Comparison of ENCODE assay signal across 15 cellular contexts in genomic region chr10:78263521-78263988, GRCh38.
DNase-seq lines count a peak whose midpoint lies in the region; ATAC-seq, FAIRE-seq and TF ChIP-seq lines count a peak whose summit lies in the region.
"Had no signal": no experiment of that assay in that cellular context is flagged by ENCODE, and none has a peak within 500 bp of the region (broad histone marks: within the 10 kb centered on the region; RNA-seq: fewer than 3 reads in every experiment).

No MANE protein-coding gene starts in this region.

- TF ChIP-seq POLR2A in IMR-90 (IDR thresholded peaks at IDR 0.05; ENCODE audit: low read depth, low read length) (no peak), GM12892 (IDR thresholded peaks at IDR 0.05; ENCODE audit: low read depth, low read length) (no peak)

- H3K56ac ChIP-seq in IMR-90 (ENCODE audit: extremely low read depth, insufficient read depth, low read length) = peak overlapping the region; percentile 43; the same call in 1 of the 2 replicates

- peak overlapping the region; percentile 84 for H2BK20ac ChIP-seq in IMR-90 (ENCODE audit: low read depth, low read length)

- H3K4me1 ChIP-seq in IMR-90 (ENCODE audit: control insufficient read depth, insufficient read depth, low read length) = peaks cover 31% of the 10 kb centered on the region
- H3K4me1 ChIP-seq: SJCRH30 had no signal

- H4K8ac ChIP-seq in IMR-90 (ENCODE audit: low read depth in 2 of 2, low read length in 2 of 2) = peak overlapping the region; percentile 63 to 90

- TF ChIP-seq EP300 in neural cell (conservative IDR thresholded peaks at IDR 0.05; ENCODE audit: poor library complexity, severe bottlenecking) = no peak

- H3K14ac ChIP-seq in IMR-90 (replicated peaks; ENCODE audit: low read depth, low read length) = peak overlapping the region; percentile 90

- no peak for TF ChIP-seq RAD21 in IMR-90 (IDR thresholded peaks at IDR 0.05; ENCODE audit: low read length)
- no peak for TF ChIP-seq RAD21 in neural cell (conservative IDR thresholded peaks at IDR 0.05)

- H3K18ac ChIP-seq in IMR-90 (ENCODE audit: low read depth, low read length) = peak overlapping the region; percentile 63; the same call in 1 of the 2 replicates

- peak overlapping the region; percentile 89; the same call in 2 of the 3 replicates for H2BK15ac ChIP-seq in IMR-90 (ENCODE audit: low read depth, low read length)

- FAIRE-seq in GM12892 (lab: Jason Lieb, UNC) = no peak

- H2BK5ac ChIP-seq in IMR-90 (ENCODE audit: low read depth, low read length, poor library complexity, severe bottlenecking) = peak overlapping the region; percentile 91

- no peaks in the 10 kb centered on the region for H3F3A ChIP-seq in neural cell (ENCODE audit: insufficient read depth, low read length, poor library complexity, severe bottlenecking)

- H3K79me1 ChIP-seq in IMR-90 (ENCODE audit: low read depth in 1 of 2, low read length in 2 of 2) = peaks cover 0 to 17% of the 10 kb centered on the region in 2 experiments; a peak in 1 of 4 replicates

- no peaks in the 10 kb centered on the region for H3K36me3 Mint-ChIP-seq in immature natural killer cell

- BruUV-seq in IMR-90 (replicated peaks; lab: Mats Ljungman, UMichigan) = no TSS peak

- H3K36me3 ChIP-seq in IMR-90 (ENCODE audit: control insufficient read depth, insufficient read depth, low read length) (no peaks in the 10 kb centered on the region), neural cell (ENCODE audit: insufficient read depth, low read length) (no peaks in the 10 kb centered on the region)
- H3K36me3 ChIP-seq: BLaER1 treated with 17β-estradiol and CSF1 and Interleukin-3, amounts not matched to agents 10 nM and 100 nM; SJCRH30 had no signal

- H2BK120ac ChIP-seq in IMR-90 (ENCODE audit: low read depth, low read length) = peak overlapping the region; percentile 98

- H2AK9ac ChIP-seq in IMR-90 (replicated peaks; ENCODE audit: low read depth, low read length, poor library complexity) = peak overlapping the region; percentile 81

- peaks cover 5% of the 10 kb centered on the region; the same call in 1 of the 2 replicates for H3K9me3 ChIP-seq in AG04450 (ENCODE audit: control insufficient read depth, insufficient read depth, low read length)
- peaks cover 3% of the 10 kb centered on the region for H3K9me3 ChIP-seq in IMR-90 (ENCODE audit: control insufficient read depth, insufficient read depth, low read length)
- no peaks in the 10 kb centered on the region for H3K9me3 ChIP-seq in neural cell (ENCODE audit: low read length)
- H3K9me3 ChIP-seq: SJCRH30 had no signal

- peak overlapping the region; percentile 85; the same call in 1 of the 2 replicates for H3K23ac ChIP-seq in IMR-90 (ENCODE audit: low read depth, low read length)

- H4K91ac ChIP-seq in IMR-90 (ENCODE audit: insufficient read depth, low read depth, low read length) = peak overlapping the region; percentile 97

- peak overlapping the region; percentile 31 for H3K27ac ChIP-seq in AG04450 (ENCODE audit: low read depth, low read length)
- peak overlapping the region; percentile 50; the same call in 1 of the 2 replicates for H3K27ac ChIP-seq in IMR-90 (ENCODE audit: insufficient read depth, low read length)
- peak overlapping the region; percentile 77 for H3K27ac ChIP-seq in neural cell (ENCODE audit: low read length)
- H3K27ac ChIP-seq: BLaER1 treated with 17β-estradiol and CSF1 and Interleukin-3, amounts not matched to agents 10 nM and 100 nM; SJCRH30 had no signal

- H3K27me3 ChIP-seq in AG04450 (ENCODE audit: control insufficient read depth, insufficient read depth, low read length) = no peaks in the 10 kb centered on the region
- no peaks in the 10 kb centered on the region for H3K27me3 ChIP-seq in IMR-90 (ENCODE audit: control insufficient read depth, insufficient read depth, low read length)
- H3K27me3 ChIP-seq in neural cell (ENCODE audit: insufficient read depth, low read depth, low read length) = no peaks in the 10 kb centered on the region
- H3K27me3 ChIP-seq: BLaER1 treated with 17β-estradiol and CSF1 and Interleukin-3, amounts not matched to agents 10 nM and 100 nM; SJCRH30 had no signal

- 44% methylated on average over 1 of the region's 5 CpGs; no CpG with 5 or more reads in 1 of the 2 experiments for WGBS in IMR-90 (ENCODE audit: extremely low coverage in 2 of 2, insufficient read length in 1 of 2), 2 experiments

- H3K9ac ChIP-seq in IMR-90 (ENCODE audit: low read depth, low read length) (no peak overlapping the region), neural cell (ENCODE audit: low read length) (no peak overlapping the region)
- H3K9ac ChIP-seq: BLaER1 treated with 17β-estradiol and CSF1 and Interleukin-3, amounts not matched to agents 10 nM and 100 nM had no signal

- no peak overlapping the region for H3K4me3 Mint-ChIP-seq in immature natural killer cell

- no peaks in the 10 kb centered on the region for H3K9me3 Mint-ChIP-seq in immature natural killer cell

- H3K4ac ChIP-seq in IMR-90 (ENCODE audit: low read depth, low read length) = peak overlapping the region; percentile 91

- no peaks in the 10 kb centered on the region for H3K9me2 ChIP-seq in neural cell (ENCODE audit: insufficient read depth, low read length)

- no peak overlapping the region for H3K27ac Mint-ChIP-seq in immature natural killer cell

- POLR2A ChIA-PET in AG04450 (lab: Yijun Ruan, JAX) = no interaction called here
- POLR2A ChIA-PET in IMR-90 (lab: Charles Lee; ENCODE audit: unreplicated experiment) = no interaction called here

- CTCF ChIA-PET in AG04450 (lab: Charles Lee) = interaction anchor here (0.6 kb wide), 1 partner anchor 286 kb away, joined by 3 read pairs; no protein-coding TSS in a partner anchor
- CTCF ChIA-PET in IMR-90 (lab: Yijun Ruan, JAX) = no interaction called here

- H4K20me1 ChIP-seq in IMR-90 (ENCODE audit: insufficient read depth, low read length) (no peaks in the 10 kb centered on the region), neural cell (ENCODE audit: insufficient read depth) (no peaks in the 10 kb centered on the region)
- H4K20me1 ChIP-seq: BLaER1 treated with 17β-estradiol and CSF1 and Interleukin-3, amounts not matched to agents 10 nM and 100 nM had no signal

- no peaks in the 10 kb centered on the region for H3K79me2 ChIP-seq in neural cell (replicated peaks; ENCODE audit: insufficient read depth, low read length)

- dilution Hi-C loops in IMR-90 (cut with HindIII; ENCODE audit: low sequenced_read_pairs, unreplicated experiment) = no loop called here

- peak overlapping the region; percentile 60; the same call in 1 of the 2 replicates for H4K5ac ChIP-seq in IMR-90 (ENCODE audit: low read depth, low read length)

- peak overlapping the region; percentile 96 for H2AK5ac ChIP-seq in IMR-90 (ENCODE audit: low read depth, low read length)

- H3K4me3 ChIP-seq in AG04450 (ENCODE audit: low read depth, low read length) (no peak overlapping the region), IMR-90 (ENCODE audit: insufficient read depth, low read depth, low read length) (no peak overlapping the region), epithelial cell of proximal tubule (ENCODE audit: low read depth, low read length) (no peak overlapping the region), neural cell (ENCODE audit: low read length) (no peak overlapping the region)
- H3K4me3 ChIP-seq: BLaER1 treated with 17β-estradiol and CSF1 and Interleukin-3, amounts not matched to agents 10 nM and 100 nM; SJCRH30 had no signal

- H3K4me2 ChIP-seq in IMR-90 (ENCODE audit: low read depth, low read length) (no peak overlapping the region), neural cell (ENCODE audit: low read length) (no peak overlapping the region)
- H3K4me2 ChIP-seq: BLaER1 treated with 17β-estradiol and CSF1 and Interleukin-3, amounts not matched to agents 10 nM and 100 nM had no signal

- ATAC-seq in IMR-90 (ENCODE audit: low read depth) = peak; percentile 15
- ATAC-seq in GM19397 (IDR thresholded peaks at IDR 0.05; ENCODE audit: unreplicated experiment) = no peak
- no peak for ATAC-seq in GM18858 (IDR thresholded peaks at IDR 0.05; ENCODE audit: unreplicated experiment)

- H3K9me1 ChIP-seq in IMR-90 (ENCODE audit: insufficient read depth, low read length) = peaks cover 43% of the 10 kb centered on the region

- DNase-seq in AG04450 (ENCODE audit: low read depth, low spot score) = no peak
- peak; percentile 92 for DNase-seq in IMR-90
- DNase-seq in epithelial cell of proximal tubule (ENCODE audit: low read depth) = peak; percentile 18
- DNase-seq in immature natural killer cell = no peak
- no peak for DNase-seq in GM12892 (ENCODE audit: insufficient read length)
- DNase-seq: activated CD4-positive, CD25-positive, alpha-beta regulatory T cell treated with anti-CD3 and anti-CD28 coated beads, Interleukin-2, amount 50 U/mL, for 72 hours; activated T-cell treated with anti-CD3 and anti-CD28 coated beads, Interleukin-2, amount 50 U/mL, for 48 hours; cerebellar nuclear complex; glutamatergic neuron; NCI-H526; SJCRH30 had no signal

- H2AFZ ChIP-seq in IMR-90 (replicated peaks; ENCODE audit: low read length, poor library complexity) (peak overlapping the region; percentile 81), neural cell (ENCODE audit: low read depth, low read length) (no peak overlapping the region)

- no peaks in the 10 kb centered on the region for H3K4me1 Mint-ChIP-seq in immature natural killer cell

- in situ Hi-C loops in IMR-90 (cut with MboI; ENCODE audit: low sequenced_read_pairs) = no loop called here

- H3K27me3 Mint-ChIP-seq in immature natural killer cell (ENCODE audit: low read depth in 3 of 3) = peaks cover 4 to 11% (median 9%) of the 10 kb centered on the region in 3 donors

- TF ChIP-seq CTCF in AG04450 (IDR thresholded peaks at IDR 0.05; ENCODE audit: low read depth, low read length) (no peak), IMR-90 (conservative IDR thresholded peaks at IDR 0.05; ENCODE audit: low read depth, low read length) (no peak), epithelial cell of proximal tubule (conservative IDR thresholded peaks at IDR 0.05; ENCODE audit: low read depth, low read length) (no peak), neural cell (IDR thresholded peaks at IDR 0.05; ENCODE audit: poor library complexity, severe bottlenecking) (no peak)

- intact Hi-C loops in IMR-90 (cut with micrococcal nuclease) = no loop called here

TF ChIP-seq in IMR-90, 13 proteins besides CTCF, POLR2A, EP300 and RAD21 (continues in another document):
- TF ChIP-seq SMC3 (IDR thresholded peaks at IDR 0.05; ENCODE audit: low read depth, low read length) (no peak), FOS (IDR thresholded peaks at IDR 0.05; ENCODE audit: low read depth, low read length) (peak; percentile 83)

TF ChIP-seq in neural cell, 6 proteins besides CTCF, POLR2A, EP300 and RAD21 (continues in another document):
- TF ChIP-seq EZH2 (IDR thresholded peaks at IDR 0.05; ENCODE audit: borderline replicate concordance, insufficient read depth, low read length, poor library complexity, severe bottlenecking) (no peak), MXI1 (conservative IDR thresholded peaks at IDR 0.05; ENCODE audit: poor library complexity, severe bottlenecking) (no peak)

Comparison
In these comparisons a context has a peak if more than half of its experiments do, and no peak if none do; other contexts are left out.
1. DNase-seq: peak in IMR-90 (single experiment) and epithelial cell of proximal tubule (single experiment); none in AG04450 (single experiment), immature natural killer cell (0 of 3) and GM12892 (single experiment).
2. Peak in every context shown above with its lines, with median percentiles within 50 percentile points of each other: H3K27ac ChIP-seq.